Comparison of ENCODE assay signal across 32 cellular contexts in genomic region chr1:10106241-10106640, GRCh38.
DNase-seq lines count a peak whose midpoint lies in the region; ATAC-seq, FAIRE-seq and TF ChIP-seq lines count a peak whose summit lies in the region.
"Had no signal": no experiment of that assay in that cellular context is flagged by ENCODE, and none has a peak within 500 bp of the region (broad histone marks: within the 10 kb centered on the region; RNA-seq: fewer than 3 reads in every experiment).

No MANE protein-coding gene starts in this region.

- H3K9me3 ChIP-seq in left ventricle myocardium inferior (replicated peaks) = no peaks in the 10 kb centered on the region
- no peaks in the 10 kb centered on the region for H3K9me3 ChIP-seq in keratinocyte (ENCODE audit: control insufficient read depth, low read depth, low read length)
- H3K9me3 ChIP-seq in skeletal muscle tissue (ENCODE audit: control insufficient read depth in 3 of 3, low read length in 3 of 3) = no peaks in the 10 kb centered on the region
- H3K9me3 ChIP-seq: A549, adrenal gland, pancreas, right lobe of liver, SJSA1 had no signal

- peaks cover 59% of the 10 kb centered on the region for H3K36me3 ChIP-seq in left ventricle myocardium inferior
- peaks cover 2 to 11% of the 10 kb centered on the region in 2 experiments for H3K36me3 ChIP-seq in keratinocyte (ENCODE audit: control insufficient read depth in 2 of 2, extremely low read depth in 1 of 2, insufficient read depth in 2 of 2, low read length in 2 of 2)
- peaks cover 26 to 41% (median 38%) of the 10 kb centered on the region in 3 donors for H3K36me3 ChIP-seq in skeletal muscle tissue (ENCODE audit: control insufficient read depth in 3 of 3, insufficient read depth in 3 of 3, low read length in 3 of 3)

- no peaks in the 10 kb centered on the region for H3K27me3 ChIP-seq in left ventricle myocardium inferior (ENCODE audit: low read depth)
- H3K27me3 ChIP-seq in keratinocyte (ENCODE audit: control insufficient read depth, extremely low read depth, insufficient read depth, low read length) = no peaks in the 10 kb centered on the region
- H3K27me3 ChIP-seq in skeletal muscle tissue (ENCODE audit: control insufficient read depth in 3 of 3, insufficient read depth in 3 of 3, low read length in 3 of 3) = no peaks in the 10 kb centered on the region
- H3K27me3 ChIP-seq: adrenal gland, pancreas, right lobe of liver, SJSA1 had no signal

- FAIRE-seq in keratinocyte (lab: Jason Lieb, UNC) = no peak
- FAIRE-seq: A549, bronchial epithelial cell, endothelial cell of umbilical vein, GM12891, GM19239, HepG2, pancreas had no signal

- intact Hi-C loops in left ventricle myocardium inferior (cut with micrococcal nuclease) (no loop called here), Right ventricle myocardium inferior (cut with DNase I) (loop anchor here (5.0 kb wide), 1 partner anchor 39 kb away; no protein-coding TSS in a partner anchor), sciatic nerve (cut with DNase I) (no loop called here)

- no peaks in the 10 kb centered on the region for H3K9me1 ChIP-seq in keratinocyte (ENCODE audit: control insufficient read depth, extremely low read depth, insufficient read depth, low read length)

- H3K4me3 ChIP-seq in left ventricle myocardium inferior (no peak overlapping the region), keratinocyte (ENCODE audit: control insufficient read depth in 2 of 3, extremely low read depth in 1 of 3, insufficient read depth in 2 of 3, low read depth in 1 of 3, low read length in 3 of 3) (no peak overlapping the region), skeletal muscle tissue (ENCODE audit: low read length in 3 of 3) (no peak overlapping the region)
- H3K4me3 ChIP-seq: A549, adrenal gland, GM23248, pancreas, PC-9, right lobe of liver, SJSA1 had no signal

- no peak overlapping the region for H3K9ac ChIP-seq in keratinocyte (ENCODE audit: control insufficient read depth, extremely low read depth, insufficient read depth, low read length)
- no peak overlapping the region for H3K9ac ChIP-seq in skeletal muscle tissue (ENCODE audit: low read depth in 1 of 3, low read length in 3 of 3)
- H3K9ac ChIP-seq: GM23248 had no signal

- dilution Hi-C loops in keratinocyte (cut with MboI; ENCODE audit: extremely low pct_ligation_motif_present, low sequenced_read_pairs) = no loop called here

- H2AFZ ChIP-seq in keratinocyte (ENCODE audit: control insufficient read depth, low read length) = no peak overlapping the region
- H2AFZ ChIP-seq: GM23248, PC-9 had no signal

- H3K4me1 ChIP-seq in left ventricle myocardium inferior (peaks cover 45% of the 10 kb centered on the region), keratinocyte (ENCODE audit: control insufficient read depth, extremely low read depth, insufficient read depth, low read length) (peaks cover 31% of the 10 kb centered on the region), skeletal muscle tissue (ENCODE audit: control insufficient read depth in 3 of 3, insufficient read depth in 3 of 3, low read length in 3 of 3) (peaks cover 17 to 29% (median 24%) of the 10 kb centered on the region in 3 donors)
- H3K4me1 ChIP-seq: pancreas had no signal

- no peaks in the 10 kb centered on the region for H4K20me1 ChIP-seq in keratinocyte (ENCODE audit: control insufficient read depth, extremely low read depth, insufficient read depth, low read length)

- H3K79me2 ChIP-seq in keratinocyte (ENCODE audit: control insufficient read depth, insufficient read depth, low read length) = peaks cover 2% of the 10 kb centered on the region

- no peak for ATAC-seq in Right ventricle myocardium inferior
- ATAC-seq in sciatic nerve = no peak
- ATAC-seq in GM18498 (IDR thresholded peaks at IDR 0.05; ENCODE audit: unreplicated experiment) = no peak
- ATAC-seq: A549; activated T-cell treated with anti-CD3 and anti-CD28 coated beads, Interleukin-2, amount 50 U/mL, for 4 hours; HepG2; naive thymus-derived CD4-positive, alpha-beta T cell; pancreas; stimulated activated memory B cell treated with anti-CD40 and anti-IgM and Interleukin-4, amounts not matched to agents 10 μg/mL and 1 μg/mL and 100 μg/mL, for 72 hours had no signal

- no peak for DNase-seq in left ventricle myocardium inferior
- DNase-seq in Right ventricle myocardium inferior (ENCODE audit: missing footprints) = no peak
- DNase-seq in keratinocyte (ENCODE audit: low read depth, low spot score) = no peak
- DNase-seq in COR-L47 (lab: John Stamatoyannopoulos, UW) = no peak
- DNase-seq in NCI-H1436 (lab: John Stamatoyannopoulos, UW) = no peak
- DNase-seq in sciatic nerve (ENCODE audit: low spot score) = no peak
- DNase-seq: activated CD8-positive, alpha-beta memory T cell treated with anti-CD3 and anti-CD28 coated beads for 24 hours; activated naive CD4-positive, alpha-beta T cell; activated T-cell treated with anti-CD3 and anti-CD28 coated beads, Interleukin-2, amount 50 U/mL, for 4 hours; DND-41; foreskin fibroblast; GM23248; islet precursor cell; mesendoderm; naive thymus-derived CD4-positive, alpha-beta T cell; NCI-H1092; NCI-H2029; PC-9; right lobe of liver; T-helper 1 cell had no signal

- peak overlapping the region; percentile 60 for H3K4me2 ChIP-seq in keratinocyte (ENCODE audit: control insufficient read depth, extremely low read depth, insufficient read depth, low read depth, low read length)
- H3K4me2 ChIP-seq: A549 had no signal

- H3K27ac ChIP-seq in left ventricle myocardium inferior (replicated peaks) (peak overlapping the region; percentile 85), keratinocyte (ENCODE audit: control insufficient read depth, insufficient read depth, low read length) (no peak overlapping the region), skeletal muscle tissue (ENCODE audit: low read depth, low read length) (peak overlapping the region; percentile 82)
- H3K27ac ChIP-seq: A549, adrenal gland, GM23248, pancreas, right lobe of liver, SJSA1 had no signal

- TF ChIP-seq CTCF in left ventricle myocardium inferior (IDR thresholded peaks at IDR 0.05; ENCODE audit: borderline replicate concordance) (no peak), keratinocyte (optimal IDR thresholded peaks at IDR 0.05 in 1 of 3, IDR thresholded peaks at IDR 0.05 in 1 of 3, conservative IDR thresholded peaks at IDR 0.05 in 1 of 3; ENCODE audit: extremely low read depth in 1 of 3, insufficient read depth in 2 of 3, low read length in 3 of 3) (no peak)
